ENCODE assay signal across 21 cellular contexts in genomic region chr5:107676702-107677101, GRCh38.
"Had no signal": no experiment of that assay in that cellular context is flagged by ENCODE, and none has a peak within 500 bp of the region (broad histone marks: within the 10 kb centered on the region; RNA-seq: fewer than 3 reads in every experiment).

No MANE protein-coding gene starts in this region.

- H3K4me3 ChIP-seq: esophagus squamous epithelium, gastroesophageal sphincter, lung, skin epidermis, suprapubic skin, thyroid gland had no signal

- ATAC-seq: gastroesophageal sphincter, left colon, left ventricle myocardium superior, sciatic nerve had no signal

- H3K27ac ChIP-seq: esophagus squamous epithelium, gastroesophageal sphincter, neutrophil, skin epidermis, suprapubic skin, thyroid gland had no signal

- H3K27me3 ChIP-seq: suprapubic skin, thyroid gland had no signal

- H3K36me3 ChIP-seq: esophagus squamous epithelium, gastroesophageal sphincter, neutrophil, suprapubic skin, thyroid gland had no signal

- H3K9me3 ChIP-seq: esophagus squamous epithelium, gastroesophageal sphincter, neutrophil, suprapubic skin, thyroid gland had no signal

- DNase-seq: dermis blood vessel endothelial cell; esophagus squamous epithelium; foreskin fibroblast; glutamatergic neuron; immature natural killer cell; left colon; left ventricle myocardium superior; mesenchymal stem cell; midbrain; naive B cell; nephron progenitor cell; posterior cingulate gyrus; stimulated activated CD4-positive, alpha-beta T cell treated with anti-CD3 and anti-CD28 coated beads, Interleukin-12 subunit alpha, Interleukin-12 subunit beta, amount 100 ng/mL, for 4 hours; stimulated activated naive CD4-positive, alpha-beta T cell treated with Interleukin-2 at 50 U/mL for 16 hours; thyroid gland had no signal
